Comparison of ENCODE assay signal across 26 cellular contexts in the genomic region with DNA sequence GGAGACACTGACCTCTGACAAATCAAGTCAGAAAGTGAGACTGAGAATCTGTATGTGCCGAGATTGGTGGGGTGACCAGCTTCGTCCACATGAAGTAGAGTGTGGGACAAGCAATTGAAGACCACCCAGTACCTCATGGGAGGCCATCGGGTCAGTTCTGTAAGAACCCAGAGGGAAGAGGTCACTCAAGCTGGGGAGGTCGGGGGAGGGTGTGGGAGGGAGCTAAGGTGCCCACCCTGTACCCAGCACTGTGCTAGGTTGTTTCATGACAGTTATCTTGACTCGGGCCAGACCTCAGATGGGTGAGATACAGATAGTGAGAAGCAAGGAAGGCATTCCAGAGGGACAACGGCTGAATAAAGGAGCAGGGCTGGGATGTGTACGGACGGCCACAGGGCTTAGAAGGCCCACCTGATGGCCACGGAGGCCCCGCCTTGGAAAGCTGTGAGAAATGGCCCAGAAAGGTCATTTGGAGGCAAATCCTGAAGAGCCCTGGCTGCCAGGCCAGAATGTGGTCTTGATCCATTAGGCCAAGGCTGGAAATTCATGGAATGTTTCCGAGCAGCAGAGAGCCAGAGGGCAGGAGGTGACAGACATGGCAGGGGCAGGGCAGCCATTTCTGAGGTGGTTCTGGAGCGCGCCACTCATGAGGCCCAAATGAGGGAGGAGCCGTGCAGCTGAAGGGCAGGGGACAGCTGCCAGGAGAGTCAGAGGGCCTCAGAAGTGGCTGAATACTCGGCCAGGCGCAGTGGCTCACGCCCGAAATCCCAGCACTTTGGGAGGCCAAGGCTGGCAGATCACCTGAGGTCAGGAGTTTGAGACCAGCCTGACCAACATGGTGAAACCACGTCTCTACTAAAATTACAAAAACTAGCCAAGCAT. TPM values are rescaled to one million over a fixed set of nuclear protein-coding genes. Genes with fewer than 3 reads are reported as not detected.
A peak's percentile ranks its signal among the peaks of the same experiment; 100 is the strongest.
DNase-seq lines count a peak whose midpoint lies in the region; ATAC-seq and TF ChIP-seq lines count a peak whose summit lies in the region.
"Had no signal": no experiment of that assay in that cellular context is flagged by ENCODE, and none has a peak within 500 bp of the region (broad histone marks: within the 10 kb centered on the region; RNA-seq: fewer than 3 reads in every experiment).

No MANE protein-coding gene starts in this region.

- H2AFZ ChIP-seq in H9 (ENCODE audit: low read length) (no peak overlapping the region), neuronal stem cell (ENCODE audit: low read length) (no peak overlapping the region)

- H3K14ac ChIP-seq in H9 (ENCODE audit: insufficient read depth, low read length) (no peak overlapping the region), neuronal stem cell (ENCODE audit: low read length) (no peak overlapping the region)

- H3K79me1 ChIP-seq in H9 (ENCODE audit: insufficient read depth, low read depth, low read length, poor library complexity, severe bottlenecking) (no peaks in the 10 kb centered on the region), neuronal stem cell (ENCODE audit: low read depth, low read length) (no peaks in the 10 kb centered on the region)

- no peak overlapping the region for H2BK5ac ChIP-seq in H9 (ENCODE audit: insufficient read length, low read length)
- H2BK5ac ChIP-seq in neuronal stem cell (ENCODE audit: low read length), result no peak overlapping the region

- H3K9me3 Mint-ChIP-seq in Caco-2 (ENCODE audit: unreplicated experiment) (no peaks in the 10 kb centered on the region), H9 (no peaks in the 10 kb centered on the region; a peak in 1 of 5 replicates)
- H3K9me3 Mint-ChIP-seq in dendritic cell treated with granulocyte-macrophage colony-stimulating factor and Interleukin-4, amounts not matched to agents 40 ng/mL and 50 ng/mL, for 4 days, result no peaks in the 10 kb centered on the region
- H3K9me3 Mint-ChIP-seq: activated naive CD4-positive, alpha-beta T cell treated with anti-CD3 and anti-CD28 coated beads, Interleukin-2, amount 10 ng/mL, durations not matched to agents 7 days and 5 days; activated T-helper 1 cell treated with anti-CD3 and anti-CD28 coated beads, Interleukin-12 subunit alpha, Interleukin-12 subunit beta, Interleukin-2, Interleukin-4 antibody, amounts not matched to agents 30 ng/mL and 10 ng/mL and 1 ng/mL, durations not matched to agents 14 hours and 24 hours and 36 hours; mesothelial cell of epicardium; naive B cell; stimulated activated naive CD8-positive, alpha-beta T cell treated with anti-CD3 and anti-CD28 coated beads, Interleukin-15, amount 100 ng/mL, for 72 hours had no signal

- H3K27me3 ChIP-seq in Caco-2 (replicated peaks; ENCODE audit: control insufficient read depth, insufficient read depth, low read length) (no peaks in the 10 kb centered on the region), H9 (ENCODE audit: insufficient read depth, low read length) (no peaks in the 10 kb centered on the region), neuronal stem cell (ENCODE audit: control insufficient read depth in 3 of 3, insufficient read depth in 3 of 3, low read depth in 1 of 3, low read length in 3 of 3) (no peaks in the 10 kb centered on the region)
- H3K27me3 ChIP-seq: esophagus muscularis mucosa, left lung, tibial artery had no signal

- H3K23me2 ChIP-seq in H9 (ENCODE audit: insufficient read length, low read depth, low read length, poor library complexity, severe bottlenecking), result no peaks in the 10 kb centered on the region

- no peak for ATAC-seq in left lobe of liver

- no peak overlapping the region for H3K9ac ChIP-seq in H9 (ENCODE audit: extremely low read depth, insufficient read length, low read length)
- no peak overlapping the region for H3K9ac ChIP-seq in neuronal stem cell (ENCODE audit: low read depth, low read length, poor library complexity)

- intact Hi-C loops in Caco-2 (cut with micrococcal nuclease; ENCODE audit: unreplicated experiment), result no loop called here
- intact Hi-C loops in dendritic cell treated with granulocyte-macrophage colony-stimulating factor and Interleukin-4, amounts not matched to agents 40 ng/mL and 50 ng/mL, for 4 days (cut with micrococcal nuclease), result no loop called here

- no peak overlapping the region for H3K56ac ChIP-seq in H9 (ENCODE audit: insufficient read length, low read depth, low read length)

- no peak overlapping the region for H3K18ac ChIP-seq in H9 (ENCODE audit: insufficient read length, low read depth, low read length)
- H3K18ac ChIP-seq in neuronal stem cell (ENCODE audit: low read length), result no peak overlapping the region

- H2BK120ac ChIP-seq in H9 (ENCODE audit: low read depth, low read length, poor library complexity, severe bottlenecking) (no peak overlapping the region), neuronal stem cell (ENCODE audit: low read depth, low read length) (no peak overlapping the region)

- H2BK20ac ChIP-seq in H9 (ENCODE audit: low read depth, low read length, poor library complexity, severe bottlenecking), result no peak overlapping the region

- H3K36me3 Mint-ChIP-seq in Caco-2 (ENCODE audit: insufficient read depth, unreplicated experiment), result peaks cover 29% of the 10 kb centered on the region
- peaks cover 0 to 55% (median 37%) of the 10 kb centered on the region in 3 experiments; a peak in 5 of 7 replicates for H3K36me3 Mint-ChIP-seq in H9 (ENCODE audit: insufficient read depth in 1 of 3, low read depth in 3 of 3)
- peaks cover 94% of the 10 kb centered on the region for H3K36me3 Mint-ChIP-seq in dendritic cell treated with granulocyte-macrophage colony-stimulating factor and Interleukin-4, amounts not matched to agents 40 ng/mL and 50 ng/mL, for 4 days (ENCODE audit: low read depth)

- H4K20me1 ChIP-seq in H9 (ENCODE audit: control insufficient read depth, insufficient read depth, insufficient read length), result no peaks in the 10 kb centered on the region

- WGBS in H9 (ENCODE audit: extremely low coverage, insufficient read length, low lambda C conversion rate), result no CpG with 5 or more reads among the region's 19 CpGs
- WGBS in neuronal stem cell (ENCODE audit: extremely low coverage in 2 of 2, insufficient read length in 2 of 2, insufficient replicate concordance in 1 of 2), 2 donors, result no CpG with 5 or more reads among the region's 19 CpGs

- H3K27ac ChIP-seq in H9 (ENCODE audit: insufficient read length, low read depth, low read length) (no peak overlapping the region), neuronal stem cell (replicated peaks; ENCODE audit: low read length) (no peak overlapping the region)
- H3K27ac ChIP-seq: tibial artery had no signal

- CTCF ChIA-PET in Caco-2 (lab: Charles Lee), result interaction anchor here (1.0 to 9.0 kb wide), 6 partner anchors 62 to 396 kb away, joined by 3 to 354 read pairs (median 8); a partner anchor contains a TSS

- H3K79me2 ChIP-seq in H9 (ENCODE audit: insufficient read depth, low read length), result no peaks in the 10 kb centered on the region

- H4K91ac ChIP-seq in H9 (ENCODE audit: insufficient read length, low read depth, low read length), result no peak overlapping the region
- no peak overlapping the region for H4K91ac ChIP-seq in neuronal stem cell (ENCODE audit: low read depth, low read length, poor library complexity)

- H4K5ac ChIP-seq in H9 (ENCODE audit: insufficient read length, low read depth, low read length), result no peak overlapping the region

- POLR2A ChIA-PET in Caco-2 (lab: Charles Lee), result interaction anchor here (0.6 to 1.0 kb wide), 2 partner anchors 14 to 16 kb away, joined by 3 read pairs; a partner anchor contains a TSS

- H2AK5ac ChIP-seq in H9 (ENCODE audit: insufficient read length, low read length) (no peak overlapping the region), neuronal stem cell (ENCODE audit: low read depth, low read length) (peak overlapping the region; percentile 18)

- H3K36me3 ChIP-seq in Caco-2 (ENCODE audit: control insufficient read depth, insufficient read depth, low read length) (no peaks in the 10 kb centered on the region), neuronal stem cell (replicated peaks in 1 of 2; ENCODE audit: control insufficient read depth in 2 of 2, insufficient read depth in 2 of 2, low read length in 2 of 2) (peaks cover 0 to 5% of the 10 kb centered on the region in 2 donors)

- H3K27me3 Mint-ChIP-seq in Caco-2 (ENCODE audit: insufficient read depth, unreplicated experiment), result no peaks in the 10 kb centered on the region
- H3K27me3 Mint-ChIP-seq in H9 (ENCODE audit: low read depth), result no peaks in the 10 kb centered on the region; the same call in 1 of the 2 replicates
- H3K27me3 Mint-ChIP-seq in dendritic cell treated with granulocyte-macrophage colony-stimulating factor and Interleukin-4, amounts not matched to agents 40 ng/mL and 50 ng/mL, for 4 days, result no peaks in the 10 kb centered on the region
- H3K27me3 Mint-ChIP-seq: activated naive CD4-positive, alpha-beta T cell treated with anti-CD3 and anti-CD28 coated beads, Interleukin-2, amount 10 ng/mL, durations not matched to agents 7 days and 5 days; naive B cell; stimulated activated naive CD8-positive, alpha-beta T cell treated with anti-CD3 and anti-CD28 coated beads, Interleukin-15, amount 100 ng/mL, for 72 hours had no signal

- H3K23ac ChIP-seq in H9 (ENCODE audit: insufficient read length, low read depth, low read length) (no peak overlapping the region), neuronal stem cell (ENCODE audit: low read depth, low read length, poor library complexity) (no peak overlapping the region)

- H3K27ac Mint-ChIP-seq in Caco-2 (ENCODE audit: unreplicated experiment), result peak overlapping the region; percentile 38
- H3K27ac Mint-ChIP-seq in H9, result peak overlapping the region in 2 of 3 experiments; percentile 81 to 85; a peak in 4 of 7 replicates
- peak overlapping the region; percentile 14 for H3K27ac Mint-ChIP-seq in dendritic cell treated with granulocyte-macrophage colony-stimulating factor and Interleukin-4, amounts not matched to agents 40 ng/mL and 50 ng/mL, for 4 days
- H3K27ac Mint-ChIP-seq: activated naive CD4-positive, alpha-beta T cell treated with anti-CD3 and anti-CD28 coated beads, Interleukin-2, amount 10 ng/mL, durations not matched to agents 7 days and 5 days; activated T-helper 1 cell treated with anti-CD3 and anti-CD28 coated beads, Interleukin-12 subunit alpha, Interleukin-12 subunit beta, Interleukin-2, Interleukin-4 antibody, amounts not matched to agents 30 ng/mL and 10 ng/mL and 1 ng/mL, durations not matched to agents 14 hours and 24 hours and 36 hours; mesothelial cell of epicardium had no signal

- H2BK15ac ChIP-seq in H9 (ENCODE audit: low read depth, low read length) (no peak overlapping the region), neuronal stem cell (ENCODE audit: low read length) (no peak overlapping the region)

- no peak overlapping the region for H3T11ph ChIP-seq in H9 (ENCODE audit: low read length)

- H3K9me3 ChIP-seq in Caco-2 (no peaks in the 10 kb centered on the region), H9 (ENCODE audit: control insufficient read depth, low read depth, low read length) (no peaks in the 10 kb centered on the region), neuronal stem cell (replicated peaks in 1 of 2; ENCODE audit: control insufficient read depth in 2 of 2, insufficient read depth in 1 of 2, low read depth in 1 of 2, low read length in 2 of 2) (no peaks in the 10 kb centered on the region)
- H3K9me3 ChIP-seq: esophagus muscularis mucosa, left lung, tibial artery had no signal

- DNase-seq in Caco-2 (no peak), H9 (no peak), neuronal stem cell (ENCODE audit: low spot score) (no peak), 8988T (no peak), NCI-H2107 treated with DMSO at 0.1 percent for 48 hours (lab: John Stamatoyannopoulos, UW; ENCODE audit: unreplicated experiment) (no peak), left lobe of liver (ENCODE audit: low spot score) (no peak)
- DNase-seq: aorta, cortex of kidney, left lung, naive B cell, NCI-H1436 treated with DMSO at 0.1 percent for 48 hours, NCI-H446 treated with DMSO at 0.1 percent for 48 hours had no signal

- no peak for TF ChIP-seq CTCF in Caco-2 (IDR thresholded peaks at IDR 0.05; ENCODE audit: insufficient read depth in 1 of 2, low read depth in 1 of 2, low read length in 1 of 2, severe bottlenecking in 1 of 2, unreplicated experiment in 1 of 2)
- TF ChIP-seq CTCF in H9 (conservative IDR thresholded peaks at IDR 0.05), result no peak

- H3K4me1 Mint-ChIP-seq in Caco-2 (ENCODE audit: low read depth, unreplicated experiment), result peaks cover 14% of the 10 kb centered on the region
- peaks cover 29 to 33% of the 10 kb centered on the region in 2 experiments for H3K4me1 Mint-ChIP-seq in H9
- peaks cover 10% of the 10 kb centered on the region for H3K4me1 Mint-ChIP-seq in dendritic cell treated with granulocyte-macrophage colony-stimulating factor and Interleukin-4, amounts not matched to agents 40 ng/mL and 50 ng/mL, for 4 days (ENCODE audit: low read depth)
- H3K4me1 Mint-ChIP-seq: activated naive CD4-positive, alpha-beta T cell treated with anti-CD3 and anti-CD28 coated beads, Interleukin-2, amount 10 ng/mL, durations not matched to agents 7 days and 5 days; stimulated activated naive CD8-positive, alpha-beta T cell treated with anti-CD3 and anti-CD28 coated beads, Interleukin-15, amount 100 ng/mL, for 72 hours had no signal

- H2BK12ac ChIP-seq in H9 (ENCODE audit: insufficient read length, low read depth, low read length) (no peak overlapping the region), neuronal stem cell (ENCODE audit: low read length) (no peak overlapping the region)

- H3K4me3 ChIP-seq in Caco-2 (ENCODE audit: low read depth, low read length) (no peak overlapping the region), neuronal stem cell (ENCODE audit: low read length in 2 of 2) (no peak overlapping the region)
- H3K4me3 ChIP-seq: esophagus muscularis mucosa, GM12878, left lung, tibial artery had no signal

- H3K4me3 Mint-ChIP-seq in Caco-2 (ENCODE audit: unreplicated experiment), result no peak overlapping the region
- H3K4me3 Mint-ChIP-seq in H9, result peak overlapping the region in 1 of 2 experiments; percentile 40; a peak in 1 of 5 replicates
- H3K4me3 Mint-ChIP-seq in dendritic cell treated with granulocyte-macrophage colony-stimulating factor and Interleukin-4, amounts not matched to agents 40 ng/mL and 50 ng/mL, for 4 days, result no peak overlapping the region
- H3K4me3 Mint-ChIP-seq: activated naive CD4-positive, alpha-beta T cell treated with anti-CD3 and anti-CD28 coated beads, Interleukin-2, amount 10 ng/mL, durations not matched to agents 7 days and 5 days; activated T-helper 1 cell treated with anti-CD3 and anti-CD28 coated beads, Interleukin-12 subunit alpha, Interleukin-12 subunit beta, Interleukin-2, Interleukin-4 antibody, amounts not matched to agents 30 ng/mL and 10 ng/mL and 1 ng/mL, durations not matched to agents 14 hours and 24 hours and 36 hours; endodermal cell; mesothelial cell of epicardium; stimulated activated naive CD8-positive, alpha-beta T cell treated with anti-CD3 and anti-CD28 coated beads, Interleukin-15, amount 100 ng/mL, for 72 hours had no signal

- BruUV-seq in Caco-2 (replicated peaks; lab: Mats Ljungman, UMichigan), result no TSS peak

- no peak overlapping the region for H4K8ac ChIP-seq in H9 (replicated peaks; ENCODE audit: insufficient read length, low read depth, low read length)
- no peak overlapping the region for H4K8ac ChIP-seq in neuronal stem cell (ENCODE audit: low read depth, low read length)

- no peak overlapping the region for H3K4ac ChIP-seq in H9 (ENCODE audit: low read depth, low read length)
- no peak overlapping the region for H3K4ac ChIP-seq in neuronal stem cell (ENCODE audit: low read length)

- no peak overlapping the region for H3K4me2 ChIP-seq in H9 (ENCODE audit: insufficient read depth, insufficient read length, low read length)
- H3K4me2 ChIP-seq in neuronal stem cell (ENCODE audit: insufficient read depth, low read length, poor library complexity, severe bottlenecking), result no peak overlapping the region

- H3K4me1 ChIP-seq in Caco-2 (peaks cover 9% of the 10 kb centered on the region), H9 (ENCODE audit: insufficient read depth, low read length) (no peaks in the 10 kb centered on the region; the same call in 1 of the 2 replicates), neuronal stem cell (ENCODE audit: control insufficient read depth in 2 of 2, insufficient read depth in 1 of 2, low read depth in 1 of 2, low read length in 2 of 2) (peaks cover 1 to 2% of the 10 kb centered on the region in 2 donors)
- H3K4me1 ChIP-seq: left lung had no signal

RNA-seq across cellular contexts. Expression of a gene that starts 7.7 kb away (rescaled TPM):
- total RNA-seq in Caco-2 (2022), result 38.8 and 42.3 TPM in 2 replicates
- 43.8 and 45.6 TPM in 2 replicates for total RNA-seq in H9 (2021)
- polyA plus RNA-seq in neuronal stem cell (2013, experiment 1 of 2), result 33.2 TPM
- 34.0 TPM for polyA plus RNA-seq in neuronal stem cell (2013, experiment 2 of 2)
- 27.3 TPM for total RNA-seq in left lobe of liver

RNA-seq across cellular contexts. Expression of a gene that starts 14.3 kb away (rescaled TPM):
- total RNA-seq in Caco-2 (2022) (403 and 420 TPM in 2 replicates), H9 (2021) (150 and 154 TPM in 2 replicates), left lobe of liver (80.2 TPM)
- 62.1 TPM for polyA plus RNA-seq in neuronal stem cell (2013, experiment 1 of 2)
- 63.4 TPM for polyA plus RNA-seq in neuronal stem cell (2013, experiment 2 of 2)

RNA-seq across cellular contexts. Expression of a gene that starts 22.0 kb away (rescaled TPM):
- total RNA-seq in Caco-2 (2022), result 0.09 TPM in 1 of 2 replicates, not detected in the other
- not detected in 2 replicates for total RNA-seq in H9 (2021)
- polyA plus RNA-seq in neuronal stem cell (2013, experiment 1 of 2), result not detected
- not detected for polyA plus RNA-seq in neuronal stem cell (2013, experiment 2 of 2)
- not detected for total RNA-seq in left lobe of liver
- total RNA-seq: activated T-helper 1 cell treated with anti-CD3 and anti-CD28 coated beads, Interleukin-12 subunit alpha, Interleukin-12 subunit beta, Interleukin-2, Interleukin-4 antibody, amounts not matched to agents 30 ng/mL and 10 ng/mL and 1 ng/mL, durations not matched to agents 14 hours and 24 hours and 36 hours; aorta; cardiac septum; Daoy; endodermal cell; esophagus muscularis mucosa; GM12878; left lung; LHCN-M2; mesothelial cell of epicardium; skeletal muscle tissue; T-helper 2 cell treated with Interferon-gamma antibody and Interleukin-4, amounts not matched to agents 100 ng/mL and 5 ng/mL, for 36 hours had no signal
- polyA plus RNA-seq: aorta, GM12878 had no signal

RNA-seq across cellular contexts. Expression of a gene that starts 43.8 kb away (rescaled TPM):
- total RNA-seq in Caco-2 (2022) (13.0 and 15.6 TPM in 2 replicates), H9 (2021) (23.0 and 24.7 TPM in 2 replicates), left lobe of liver (0.43 TPM)
- 0.43 TPM for polyA plus RNA-seq in neuronal stem cell (2013, experiment 1 of 2)
- 0.42 TPM for polyA plus RNA-seq in neuronal stem cell (2013, experiment 2 of 2)
- total RNA-seq: GM12878; T-helper 2 cell treated with Interferon-gamma antibody and Interleukin-4, amounts not matched to agents 100 ng/mL and 5 ng/mL, for 36 hours had no signal

Comparison
In these comparisons a context has a peak if more than half of its experiments do, and no peak if none do; other contexts are left out.
1. H3K27ac Mint-ChIP-seq: peak in every context shown above with its lines; median percentile 83 in H9; 38 in Caco-2; 14 in dendritic cell treated with granulocyte-macrophage colony-stimulating factor and Interleukin-4, amounts not matched to agents 40 ng/mL and 50 ng/mL, for 4 days.